In the genomic region with DNA sequence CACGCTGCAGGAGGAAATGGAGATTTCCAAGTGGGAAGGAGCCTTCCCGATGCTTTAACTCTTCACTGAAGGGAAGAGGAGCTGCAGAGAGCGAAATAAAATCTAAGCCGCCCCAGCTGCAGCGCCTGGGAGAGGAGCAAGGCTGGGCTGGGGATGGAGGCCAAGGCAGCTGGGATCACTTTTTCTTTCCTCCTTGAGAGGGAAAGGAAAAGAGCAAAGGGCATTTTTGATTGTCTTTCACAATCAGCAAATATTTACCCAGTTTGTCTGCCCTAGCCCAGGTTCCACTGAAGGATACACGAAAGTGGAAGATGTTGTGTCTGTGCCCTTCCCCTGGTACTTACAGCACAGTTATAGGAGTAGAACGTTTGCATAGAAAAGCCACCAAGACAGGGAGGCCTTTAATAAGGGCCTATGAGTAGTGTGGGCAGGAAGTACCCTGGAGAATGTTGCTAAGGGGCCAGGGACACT, we compare ENCODE assay signal across 10 cellular contexts. TPM values are rescaled to one million over a fixed set of nuclear protein-coding genes. Genes with fewer than 3 reads are reported as not detected.
DNase-seq lines count a peak whose midpoint lies in the region; ATAC-seq and TF ChIP-seq lines count a peak whose summit lies in the region.
"Had no signal": no experiment of that assay in that cellular context is flagged by ENCODE, and none has a peak within 500 bp of the region (broad histone marks: within the 10 kb centered on the region; RNA-seq: fewer than 3 reads in every experiment).

No MANE protein-coding gene starts in this region.

- TF ChIP-seq POLR2A in prostate gland (IDR thresholded peaks at IDR 0.05) = no peak

- H3K27me3 Mint-ChIP-seq in T-helper 17 cell = peaks cover 41% of the 10 kb centered on the region

- H3K4me3 ChIP-seq in AG10803 (ENCODE audit: low read length) (peak overlapping the region; percentile 55), Panc1 (ENCODE audit: low read depth in 2 of 2, low read length in 2 of 2) (peak overlapping the region; percentile 18 to 47; a peak in 3 of 4 replicates), fibroblast of the aortic adventitia (ENCODE audit: low read depth, low read length) (peak overlapping the region; percentile 57), prostate gland (peak overlapping the region in 1 of 2 donors; percentile 13)

- H3K27ac Mint-ChIP-seq in T-helper 17 cell = no peak overlapping the region
- H3K27ac Mint-ChIP-seq: activated naive CD8-positive, alpha-beta T cell had no signal

- no peak overlapping the region for H3K4me3 Mint-ChIP-seq in T-helper 17 cell
- H3K4me3 Mint-ChIP-seq: activated naive CD8-positive, alpha-beta T cell had no signal

- peaks cover 67% of the 10 kb centered on the region for H3K4me1 ChIP-seq in Panc1 (ENCODE audit: control insufficient read depth, insufficient read depth, low read length)
- peaks cover 14% of the 10 kb centered on the region for H3K4me1 ChIP-seq in prostate gland (replicated peaks)

- no TSS peak for BruUV-seq in Panc1 (replicated peaks; lab: Mats Ljungman, UMichigan)

- H3K9me3 ChIP-seq in Panc1 (ENCODE audit: control insufficient read depth, insufficient read depth, low read depth, low read length) (no peaks in the 10 kb centered on the region), prostate gland (no peaks in the 10 kb centered on the region), T-helper 17 cell (ENCODE audit: control insufficient read depth, low read length, poor library complexity, severe bottlenecking) (no peaks in the 10 kb centered on the region)

- intact Hi-C loops in Panc1 (cut with micrococcal nuclease; ENCODE audit: unreplicated experiment) = no loop called here
- intact Hi-C loops in prostate gland (cut with DNase I) = loop anchor here (5.0 kb wide), 1 partner anchor 39 kb away; the partner anchor contains the start of gene EPAS1

- peak; percentile 35 for ATAC-seq in Panc1
- ATAC-seq in T-helper 17 cell = no peak
- no peak for ATAC-seq in HG02884 (IDR thresholded peaks at IDR 0.05; ENCODE audit: unreplicated experiment)

- H3K4me1 Mint-ChIP-seq in T-helper 17 cell = peaks cover 18% of the 10 kb centered on the region

- DNase-seq in AG10803 (ENCODE audit: low read depth) (peak; percentile 51), Panc1 (ENCODE audit: low read depth, low spot score) (no peak), fibroblast of the aortic adventitia (ENCODE audit: low read depth) (no peak), prostate gland (ENCODE audit: low spot score) (peak; percentile 17), DMS 273 (lab: John Stamatoyannopoulos, UW; ENCODE audit: unreplicated experiment) (no peak), T-helper 17 cell (no peak), NCI-H2081 (lab: John Stamatoyannopoulos, UW) (no peak)
- DNase-seq: NCI-H187 treated with DMSO at 0.1 percent for 48 hours had no signal

- POLR2A ChIA-PET in Panc1 (lab: Charles Lee) = no interaction called here

- H3K36me3 Mint-ChIP-seq in T-helper 17 cell (ENCODE audit: low read depth) = peaks cover 3% of the 10 kb centered on the region
- H3K36me3 Mint-ChIP-seq: activated naive CD8-positive, alpha-beta T cell had no signal

- WGBS in prostate gland = 29% methylated on average over 7 of the region's 7 CpGs

- H3K36me3 ChIP-seq in Panc1 (ENCODE audit: control insufficient read depth, insufficient read depth, low read length) = no peaks in the 10 kb centered on the region
- H3K36me3 ChIP-seq in prostate gland = no peaks in the 10 kb centered on the region

- H3K27ac ChIP-seq in Panc1 (ENCODE audit: low read length) = peak overlapping the region; percentile 87
- peak overlapping the region; percentile 69 to 77 for H3K27ac ChIP-seq in prostate gland

- in situ Hi-C loops in Panc1 (cut with HindIII; ENCODE audit: low pct_unique_long_range_greater_than_20kb, low sequenced_read_pairs) = no loop called here

- no peaks in the 10 kb centered on the region for H3K27me3 ChIP-seq in Panc1 (ENCODE audit: control insufficient read depth, insufficient read depth, low read length)
- no peaks in the 10 kb centered on the region for H3K27me3 ChIP-seq in prostate gland (replicated peaks; ENCODE audit: insufficient read depth)

- no peak for TF ChIP-seq CTCF in AG10803 (conservative IDR thresholded peaks at IDR 0.05; ENCODE audit: low read length)
- no peak for TF ChIP-seq CTCF in Panc1 (IDR thresholded peaks at IDR 0.05)
- TF ChIP-seq CTCF in fibroblast of the aortic adventitia (IDR thresholded peaks at IDR 0.05; ENCODE audit: insufficient read depth, low read length) = no peak
- TF ChIP-seq CTCF in prostate gland (IDR thresholded peaks at IDR 0.05) = no peak

- CTCF ChIA-PET in Panc1 (lab: Charles Lee) = no interaction called here

RNA-seq across cellular contexts. Expression of gene EPAS1, which starts 38.8 kb away (rescaled TPM):
- total RNA-seq in Panc1 (2021; ENCODE audit: unreplicated experiment) = 106 TPM
- 65.8 TPM for polyA plus RNA-seq in Panc1 (2012; ENCODE audit: insufficient read length)
- 41.5 and 45.6 TPM in 2 replicates for total RNA-seq in fibroblast of the aortic adventitia (ENCODE audit: low replicate concordance)
- 100 to 1,000 TPM; 109 to 356 TPM for total RNA-seq in prostate gland
- 1 to 10 TPM in 1 of 2 donors, under 1 TPM in 1; 0.97 to 9.1 TPM for total RNA-seq in T-helper 17 cell

Comparison
In these comparisons a context has a peak if more than half of its experiments do, and no peak if none do; other contexts are left out.
1. DNase-seq: peak in AG10803 (single experiment) and prostate gland (single experiment); none in Panc1 (single experiment), fibroblast of the aortic adventitia (single experiment), DMS 273 (single experiment), T-helper 17 cell (0 of 3) and NCI-H2081 (0 of 2).